In the genomic region with DNA sequence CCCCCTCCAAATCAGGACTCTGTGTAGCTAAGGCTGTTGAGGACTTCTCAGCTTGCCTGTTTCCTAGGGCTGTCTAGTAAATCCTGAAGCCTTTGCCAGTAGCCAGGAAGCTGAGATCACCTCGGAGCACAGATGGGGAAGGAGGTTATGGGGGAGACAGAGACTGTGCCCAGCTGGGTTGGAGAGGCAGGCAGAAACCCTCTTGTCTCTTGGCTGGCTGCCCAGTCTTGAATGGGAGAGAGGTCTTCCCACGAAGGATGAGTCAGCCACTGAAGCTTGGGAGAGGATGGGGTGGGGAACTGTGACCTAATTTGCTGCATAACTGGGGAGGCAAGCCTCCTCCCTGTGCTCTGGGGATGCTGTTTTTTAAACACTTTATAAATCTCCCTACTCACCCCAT, we compare ENCODE assay signal across 11 cellular contexts.
DNase-seq lines count a peak whose midpoint lies in the region; ATAC-seq lines count a peak whose summit lies in the region.
"Had no signal": no experiment of that assay in that cellular context is flagged by ENCODE, and none has a peak within 500 bp of the region (broad histone marks: within the 10 kb centered on the region; RNA-seq: fewer than 3 reads in every experiment).

No MANE protein-coding gene starts in this region.

- no peak overlapping the region for H3K4me3 Mint-ChIP-seq in activated naive CD4-positive, alpha-beta T cell treated with anti-CD3 and anti-CD28 coated beads, Interleukin-2, amount 10 ng/mL, durations not matched to agents 7 days and 5 days

- ATAC-seq in HG03108 (IDR thresholded peaks at IDR 0.05; ENCODE audit: unreplicated experiment) (no peak), GM18909 (IDR thresholded peaks at IDR 0.05; ENCODE audit: poor library complexity, unreplicated experiment) (no peak)

- WGBS in neuronal stem cell (ENCODE audit: extremely low coverage in 2 of 2, insufficient read length in 2 of 2, insufficient replicate concordance in 1 of 2), 2 donors, result no CpG with 5 or more reads among the region's 2 CpGs

- no peaks in the 10 kb centered on the region for H3K79me1 ChIP-seq in neuronal stem cell (ENCODE audit: low read depth, low read length)

- H2BK5ac ChIP-seq in neuronal stem cell (ENCODE audit: low read length), result no peak overlapping the region

- H3K4me1 ChIP-seq in neuronal stem cell (ENCODE audit: control insufficient read depth in 2 of 2, insufficient read depth in 1 of 2, low read depth in 1 of 2, low read length in 2 of 2), result peaks cover 0 to 7% of the 10 kb centered on the region in 2 donors
- H3K4me1 ChIP-seq: vagina had no signal

- H3K14ac ChIP-seq in neuronal stem cell (ENCODE audit: low read length), result no peak overlapping the region

- no peak overlapping the region for H3K4ac ChIP-seq in neuronal stem cell (ENCODE audit: low read length)

- no peaks in the 10 kb centered on the region for H3K27me3 Mint-ChIP-seq in activated naive CD4-positive, alpha-beta T cell treated with anti-CD3 and anti-CD28 coated beads, Interleukin-2, amount 10 ng/mL, durations not matched to agents 7 days and 5 days

- H3K4me3 ChIP-seq in neuronal stem cell (ENCODE audit: low read length in 2 of 2), result no peak overlapping the region
- H3K4me3 ChIP-seq: vagina had no signal

- H3K27me3 ChIP-seq in neuronal stem cell (ENCODE audit: control insufficient read depth in 3 of 3, insufficient read depth in 3 of 3, low read depth in 1 of 3, low read length in 3 of 3), result no peaks in the 10 kb centered on the region
- H3K27me3 ChIP-seq: vagina had no signal

- no peak overlapping the region for H3K27ac Mint-ChIP-seq in activated naive CD4-positive, alpha-beta T cell treated with anti-CD3 and anti-CD28 coated beads, Interleukin-2, amount 10 ng/mL, durations not matched to agents 7 days and 5 days

- no peaks in the 10 kb centered on the region for H3K9me3 Mint-ChIP-seq in activated naive CD4-positive, alpha-beta T cell treated with anti-CD3 and anti-CD28 coated beads, Interleukin-2, amount 10 ng/mL, durations not matched to agents 7 days and 5 days

- no peak overlapping the region for H3K27ac ChIP-seq in neuronal stem cell (replicated peaks; ENCODE audit: low read length)
- H3K27ac ChIP-seq: vagina had no signal

- H2BK15ac ChIP-seq in neuronal stem cell (ENCODE audit: low read length), result no peak overlapping the region

- H2AFZ ChIP-seq in neuronal stem cell (ENCODE audit: low read length), result no peak overlapping the region

- no peak overlapping the region for H2BK12ac ChIP-seq in neuronal stem cell (ENCODE audit: low read length)

- no peaks in the 10 kb centered on the region for H3K4me1 Mint-ChIP-seq in activated naive CD4-positive, alpha-beta T cell treated with anti-CD3 and anti-CD28 coated beads, Interleukin-2, amount 10 ng/mL, durations not matched to agents 7 days and 5 days

- CTCF ChIA-PET in activated naive CD4-positive, alpha-beta T cell treated with anti-CD3 and anti-CD28 coated beads, Interleukin-2, amount 10 ng/mL, durations not matched to agents 7 days and 5 days (lab: Charles Lee), result no interaction called here

- no peak overlapping the region for H4K8ac ChIP-seq in neuronal stem cell (ENCODE audit: low read depth, low read length)

- H3K9ac ChIP-seq in neuronal stem cell (ENCODE audit: low read depth, low read length, poor library complexity), result no peak overlapping the region

- H3K36me3 Mint-ChIP-seq in activated naive CD4-positive, alpha-beta T cell treated with anti-CD3 and anti-CD28 coated beads, Interleukin-2, amount 10 ng/mL, durations not matched to agents 7 days and 5 days, result no peaks in the 10 kb centered on the region

- H3K9me3 ChIP-seq in neuronal stem cell (replicated peaks in 1 of 2; ENCODE audit: control insufficient read depth in 2 of 2, insufficient read depth in 1 of 2, low read depth in 1 of 2, low read length in 2 of 2), result no peaks in the 10 kb centered on the region
- H3K9me3 ChIP-seq: vagina had no signal

- no peaks in the 10 kb centered on the region for H3K36me3 ChIP-seq in neuronal stem cell (replicated peaks in 1 of 2; ENCODE audit: control insufficient read depth in 2 of 2, insufficient read depth in 2 of 2, low read length in 2 of 2)
- H3K36me3 ChIP-seq: vagina had no signal

- no peak overlapping the region for H2AK5ac ChIP-seq in neuronal stem cell (ENCODE audit: low read depth, low read length)

- peak overlapping the region; percentile 5 for H3K18ac ChIP-seq in neuronal stem cell (ENCODE audit: low read length)

- no peak overlapping the region for H3K4me2 ChIP-seq in neuronal stem cell (ENCODE audit: insufficient read depth, low read length, poor library complexity, severe bottlenecking)

- no peak overlapping the region for H4K91ac ChIP-seq in neuronal stem cell (ENCODE audit: low read depth, low read length, poor library complexity)

- H2BK120ac ChIP-seq in neuronal stem cell (ENCODE audit: low read depth, low read length), result no peak overlapping the region

- peak; percentile 3 for DNase-seq in GM04503 (ENCODE audit: low read depth)
- DNase-seq in NCI-H2171 (lab: John Stamatoyannopoulos, UW), result peak; percentile 99
- peak in 49 of 56 donors; percentile 2 to 80 (median 34) for DNase-seq in amygdala (lab: John Stamatoyannopoulos, UW)
- no peak for DNase-seq in neuronal stem cell (ENCODE audit: low spot score)
- no peak for DNase-seq in central memory CD4-positive, alpha-beta T cell
- DNase-seq in activated naive CD4-positive, alpha-beta T cell treated with anti-CD3 and anti-CD28 coated beads, Interleukin-2, amount 10 ng/mL, durations not matched to agents 7 days and 5 days, result no peak
- DNase-seq: amniotic stem cell, small intestine had no signal

- no peak overlapping the region for H3K23ac ChIP-seq in neuronal stem cell (ENCODE audit: low read depth, low read length, poor library complexity)

Comparison
In these comparisons a context has a peak if more than half of its experiments do, and no peak if none do; other contexts are left out.
1. DNase-seq: peak in GM04503 (single experiment), NCI-H2171 (single experiment) and amygdala (49 of 56); none in neuronal stem cell (single experiment), central memory CD4-positive, alpha-beta T cell (single experiment) and activated naive CD4-positive, alpha-beta T cell treated with anti-CD3 and anti-CD28 coated beads, Interleukin-2, amount 10 ng/mL, durations not matched to agents 7 days and 5 days (single experiment).